In genomic region chr18:14919666-14920065, GRCh38 we compare ENCODE assay signal across 28 cellular contexts.
"Had no signal": no experiment of that assay in that cellular context is flagged by ENCODE, and none has a peak within 500 bp of the region (broad histone marks: within the 10 kb centered on the region; RNA-seq: fewer than 3 reads in every experiment).

No MANE protein-coding gene starts in this region.

- H3K9me3 Mint-ChIP-seq: activated naive CD4-positive, alpha-beta T cell treated with anti-CD3 and anti-CD28 coated beads, Interleukin-2, amount 10 ng/mL, durations not matched to agents 7 days and 5 days; activated naive CD8-positive, alpha-beta T cell treated with anti-CD3 and anti-CD28 coated beads, Interleukin-2, amount 10 ng/mL, durations not matched to agents 7 days and 5 days; T-helper 1 cell treated with Interleukin-12 subunit alpha and Interleukin-12 subunit beta and Interleukin-4 antibody, amounts not matched to agents 30 μg/mL and 1 μg/mL, for 36 hours had no signal

- H3K27me3 Mint-ChIP-seq: activated naive CD4-positive, alpha-beta T cell treated with anti-CD3 and anti-CD28 coated beads, Interleukin-2, amount 10 ng/mL, durations not matched to agents 7 days and 5 days; activated naive CD8-positive, alpha-beta T cell treated with anti-CD3 and anti-CD28 coated beads, Interleukin-2, amount 10 ng/mL, durations not matched to agents 7 days and 5 days had no signal

- H3K4me1 Mint-ChIP-seq: activated naive CD4-positive, alpha-beta T cell treated with anti-CD3 and anti-CD28 coated beads, Interleukin-2, amount 10 ng/mL, durations not matched to agents 7 days and 5 days; activated naive CD8-positive, alpha-beta T cell treated with anti-CD3 and anti-CD28 coated beads, Interleukin-2, amount 10 ng/mL, durations not matched to agents 7 days and 5 days; neural crest cell had no signal

- H2AFZ ChIP-seq: parathyroid adenoma had no signal

- H3K27ac Mint-ChIP-seq: activated naive CD4-positive, alpha-beta T cell treated with anti-CD3 and anti-CD28 coated beads, Interleukin-2, amount 10 ng/mL, durations not matched to agents 7 days and 5 days; activated naive CD8-positive, alpha-beta T cell treated with anti-CD3 and anti-CD28 coated beads, Interleukin-2, amount 10 ng/mL, durations not matched to agents 7 days and 5 days; T-helper 1 cell treated with Interleukin-12 subunit alpha and Interleukin-12 subunit beta and Interleukin-4 antibody, amounts not matched to agents 30 μg/mL and 1 μg/mL, for 36 hours had no signal

- H3K27me3 ChIP-seq: ascending aorta, brain microvascular endothelial cell, heart left ventricle, testis had no signal

- H3K79me2 ChIP-seq: parathyroid adenoma had no signal

- H3K36me3 ChIP-seq: ascending aorta, brain microvascular endothelial cell, heart left ventricle, left ventricle myocardium inferior, spleen had no signal

- H3K4me1 ChIP-seq: ascending aorta, heart left ventricle, left ventricle myocardium inferior, parathyroid adenoma, psoas muscle, spleen, testis had no signal

- H3K9me3 ChIP-seq: ascending aorta, heart left ventricle, left ventricle myocardium inferior, psoas muscle, testis had no signal

- H3K36me3 Mint-ChIP-seq: activated naive CD4-positive, alpha-beta T cell treated with anti-CD3 and anti-CD28 coated beads, Interleukin-2, amount 10 ng/mL, durations not matched to agents 7 days and 5 days; activated naive CD8-positive, alpha-beta T cell treated with anti-CD3 and anti-CD28 coated beads, Interleukin-2, amount 10 ng/mL, durations not matched to agents 7 days and 5 days had no signal

- DNase-seq: activated CD4-positive, alpha-beta T cell treated with anti-CD3 and anti-CD28 coated beads for 48 hours; activated CD4-positive, alpha-beta T cell treated with anti-CD3 and anti-CD28 coated beads, Interleukin-2, amount 50 U/mL, for 48 hours; activated CD8-positive, alpha-beta memory T cell treated with anti-CD3 and anti-CD28 coated beads for 24 hours; activated effector memory CD4-positive, alpha-beta T cell treated with anti-CD3 and anti-CD28 coated beads, Interleukin-2, amount 50 U/mL, for 16 hours; activated naive CD4-positive, alpha-beta T cell treated with anti-CD3 and anti-CD28 coated beads, Interleukin-2, amount 10 ng/mL, durations not matched to agents 7 days and 5 days; activated naive CD8-positive, alpha-beta T cell treated with anti-CD3 and anti-CD28 coated beads, Interleukin-2, amount 10 ng/mL, durations not matched to agents 7 days and 5 days; brain microvascular endothelial cell; cortex of kidney; foreskin fibroblast; heart left ventricle; kidney glomerular epithelial cell; left ventricle myocardium inferior; mammary epithelial cell; naive thymus-derived CD8-positive, alpha-beta T cell; nucleus accumbens; psoas muscle; spleen; stimulated activated naive CD4-positive, alpha-beta T cell; SW 1271; T-helper 9 cell; testis; trophoblast cell had no signal

- H3K27ac ChIP-seq: ascending aorta, brain microvascular endothelial cell, heart left ventricle, left ventricle myocardium inferior, parathyroid adenoma, psoas muscle, spleen, testis, VCaP had no signal

- H3K4me3 ChIP-seq: ascending aorta, heart left ventricle, left ventricle myocardium inferior, psoas muscle, spleen, testis had no signal

- ATAC-seq: activated CD4-positive, CD25-positive, alpha-beta regulatory T cell treated with anti-CD3 and anti-CD28 coated beads, Interleukin-2, amount 50 U/mL, for 24 hours; heart left ventricle; naive thymus-derived CD8-positive, alpha-beta T cell; psoas muscle had no signal

- H3K4me3 Mint-ChIP-seq: activated naive CD4-positive, alpha-beta T cell treated with anti-CD3 and anti-CD28 coated beads, Interleukin-2, amount 10 ng/mL, durations not matched to agents 7 days and 5 days; activated naive CD8-positive, alpha-beta T cell treated with anti-CD3 and anti-CD28 coated beads, Interleukin-2, amount 10 ng/mL, durations not matched to agents 7 days and 5 days; naive thymus-derived CD8-positive, alpha-beta T cell; neural crest cell; T-helper 1 cell treated with Interleukin-12 subunit alpha and Interleukin-12 subunit beta and Interleukin-4 antibody, amounts not matched to agents 30 μg/mL and 1 μg/mL, for 36 hours had no signal
